In the genomic region with DNA sequence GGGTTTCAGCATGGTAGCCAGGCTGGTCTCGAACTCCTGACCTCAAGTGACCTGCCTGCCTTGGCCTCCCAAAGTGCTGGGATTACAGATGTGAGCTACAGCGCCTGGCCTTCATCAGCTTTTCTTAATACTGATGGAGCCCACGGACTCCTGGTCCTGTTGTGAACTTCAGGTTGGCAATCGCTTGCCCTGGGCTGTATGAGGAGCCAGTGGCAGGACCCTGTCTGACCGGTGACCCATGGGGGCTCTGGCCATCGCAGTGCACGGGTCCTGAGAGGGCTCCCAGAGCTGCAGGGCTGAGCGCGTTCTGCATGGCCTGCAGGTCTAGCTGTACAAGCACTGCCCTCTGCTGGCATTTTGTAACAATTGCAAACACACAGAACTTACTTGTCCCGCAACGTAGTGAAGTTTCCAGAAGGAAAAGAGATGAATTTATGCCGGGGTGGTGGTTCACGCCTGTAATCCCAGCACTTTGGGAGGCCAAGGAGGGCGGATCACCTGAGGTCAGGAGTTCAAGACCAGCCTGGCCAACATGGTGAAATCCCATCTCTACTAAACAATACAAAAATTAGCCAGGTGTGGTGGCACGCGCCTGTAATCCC, we compare ENCODE assay signal across 8 cellular contexts. TPM values are rescaled to one million over a fixed set of nuclear protein-coding genes. Genes with fewer than 3 reads are reported as not detected.
A peak's percentile ranks its signal among the peaks of the same experiment; 100 is the strongest.
DNase-seq lines count a peak whose midpoint lies in the region; ATAC-seq and TF ChIP-seq lines count a peak whose summit lies in the region.
"Not testable (repeated sequence)": the region's sequence is repeated elsewhere in the genome, so short reads cannot be mapped to it uniquely, and the experiment has no call there.

No MANE protein-coding gene starts in this region.

- ATAC-seq in GM18858 (IDR thresholded peaks at IDR 0.05; ENCODE audit: unreplicated experiment) (peak; percentile 83), HG03045 (IDR thresholded peaks at IDR 0.05; ENCODE audit: unreplicated experiment) (peak; percentile 77)

- not testable (repeated sequence) for H3K4me1 ChIP-seq in left ventricle myocardium inferior

- not testable (repeated sequence) for H3K27ac ChIP-seq in AG04450 (ENCODE audit: low read depth, low read length); left ventricle myocardium inferior (replicated peaks)

- H3K27ac Mint-ChIP-seq in T-helper 2 cell treated with Interferon-gamma antibody and Interleukin-4, amounts not matched to agents 5 μg/mL and 100 μg/mL, for 36 hours, result not testable (repeated sequence)

- not testable (repeated sequence) for H3K27me3 Mint-ChIP-seq in T-helper 2 cell treated with Interferon-gamma antibody and Interleukin-4, amounts not matched to agents 5 μg/mL and 100 μg/mL, for 36 hours (ENCODE audit: low read depth)

- not testable (repeated sequence) for H3K27me3 ChIP-seq in AG04450 (ENCODE audit: control insufficient read depth, insufficient read depth, low read length)
- H3K27me3 ChIP-seq in left ventricle myocardium inferior (ENCODE audit: low read depth), result peaks cover 28% of the 10 kb centered on the region

- not testable (repeated sequence) for H3K36me3 ChIP-seq in left ventricle myocardium inferior

- CTCF ChIA-PET in AG04450 (lab: Charles Lee), result interaction anchor here (0.5 to 5.1 kb wide), 32 partner anchors 8 to 832 kb away, joined by 3 to 122 read pairs (median 4); no protein-coding TSS in a partner anchor

- DNase-seq in AG04450 (ENCODE audit: low read depth, low spot score) (peak; percentile 63), NCI-H2081 (lab: John Stamatoyannopoulos, UW) (peak; percentile 19 to 37), astrocyte of the hippocampus (ENCODE audit: low read depth, low spot score) (peak; percentile 80), pons (ENCODE audit: low spot score) (peak; percentile 91)
- peak; percentile 42 for DNase-seq in T-helper 2 cell treated with Interferon-gamma antibody and Interleukin-4, amounts not matched to agents 5 μg/mL and 100 μg/mL, for 36 hours (ENCODE audit: low spot score)
- DNase-seq in left ventricle myocardium inferior, result not testable (repeated sequence)

- not testable (repeated sequence) for H3K4me1 Mint-ChIP-seq in T-helper 2 cell treated with Interferon-gamma antibody and Interleukin-4, amounts not matched to agents 5 μg/mL and 100 μg/mL, for 36 hours (ENCODE audit: low read depth)

- not testable (repeated sequence) for H3K36me3 Mint-ChIP-seq in T-helper 2 cell treated with Interferon-gamma antibody and Interleukin-4, amounts not matched to agents 5 μg/mL and 100 μg/mL, for 36 hours (ENCODE audit: low read depth)

- H3K9me3 ChIP-seq in AG04450 (ENCODE audit: control insufficient read depth, insufficient read depth, low read length); left ventricle myocardium inferior (replicated peaks): not testable (repeated sequence)

- POLR2A ChIA-PET in AG04450 (lab: Yijun Ruan, JAX), result not testable (repeated sequence)

- peak; percentile 80 for TF ChIP-seq CTCF in AG04450 (IDR thresholded peaks at IDR 0.05; ENCODE audit: low read depth, low read length)
- peak; percentile 85 for TF ChIP-seq CTCF in left ventricle myocardium inferior (IDR thresholded peaks at IDR 0.05; ENCODE audit: borderline replicate concordance)

- H3K4me3 ChIP-seq in AG04450 (ENCODE audit: low read depth, low read length); left ventricle myocardium inferior: not testable (repeated sequence)

- not testable (repeated sequence) for H3K9me3 Mint-ChIP-seq in T-helper 2 cell treated with Interferon-gamma antibody and Interleukin-4, amounts not matched to agents 5 μg/mL and 100 μg/mL, for 36 hours

- intact Hi-C loops in left ventricle myocardium inferior (cut with micrococcal nuclease), result loop anchor here (5.0 to 10.0 kb wide), 2 partner anchors 86 to 123 kb away; no protein-coding TSS in a partner anchor

- not testable (repeated sequence) for H3K4me3 Mint-ChIP-seq in T-helper 2 cell treated with Interferon-gamma antibody and Interleukin-4, amounts not matched to agents 5 μg/mL and 100 μg/mL, for 36 hours

RNA-seq across cellular contexts. Expression of gene MPC1, which starts 18.0 kb away (rescaled TPM):
- 15.7 and 20.0 TPM in 2 replicates for polyA plus RNA-seq in AG04450 (2011; rRNA removed)
- 6.3 and 7.5 TPM in 2 replicates for polyA minus RNA-seq in AG04450 (2011; rRNA and poly(A)+ RNA removed)
- total RNA-seq in left ventricle myocardium inferior, result 531 TPM

RNA-seq across cellular contexts. Expression of gene SFT2D1, which starts 58.4 kb away (rescaled TPM):
- polyA plus RNA-seq in AG04450 (2011; rRNA removed), result 54.8 and 76.5 TPM in 2 replicates
- 15.6 and 18.5 TPM in 2 replicates for polyA minus RNA-seq in AG04450 (2011; rRNA and poly(A)+ RNA removed)
- 19.3 TPM for total RNA-seq in left ventricle myocardium inferior
